19 cellular contexts compared by ENCODE assay signal in the genomic region with DNA sequence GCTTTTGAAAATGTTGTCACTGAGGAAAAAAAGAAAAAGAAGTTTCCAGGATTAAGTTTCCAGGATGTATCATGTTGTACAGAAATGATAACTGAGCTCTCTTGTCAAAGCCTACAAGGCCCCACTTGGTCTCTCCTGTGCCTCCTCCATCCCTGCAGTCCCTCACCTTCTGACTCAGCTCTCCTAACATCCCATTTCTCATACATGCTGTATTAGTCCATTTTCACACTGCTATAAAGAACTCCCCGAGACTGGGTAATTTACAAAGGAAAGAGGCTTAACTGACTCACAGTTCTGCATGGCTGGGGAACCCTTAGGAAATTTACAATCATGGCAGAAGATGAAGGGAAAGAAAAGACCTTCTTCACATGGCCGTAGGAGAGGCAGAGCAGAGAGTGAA.
"Had no signal": no experiment of that assay in that cellular context is flagged by ENCODE, and none has a peak within 500 bp of the region (broad histone marks: within the 10 kb centered on the region; RNA-seq: fewer than 3 reads in every experiment).

No MANE protein-coding gene starts in this region.

- H3K36me3 Mint-ChIP-seq: brain, natural killer cell had no signal

- DNase-seq: activated CD4-positive, alpha-beta memory T cell treated with anti-CD3 and anti-CD28 coated beads, Interleukin-2, amount 10 ng/mL, durations not matched to agents 7 days and 5 days; activated CD4-positive, alpha-beta T cell treated with anti-CD3 and anti-CD28 coated beads for 36 hours; activated gamma-delta T cell; activated T-cell treated with anti-CD3 and anti-CD28 coated beads, Interleukin-2, amount 50 U/mL, for 48 hours; amygdala; effector memory CD4-positive, alpha-beta T cell; foreskin melanocyte; head of caudate nucleus; left colon; natural killer cell; posterior cingulate gyrus; trophoblast cell had no signal

- H3K9me3 ChIP-seq: neutrophil, right atrium auricular region, suprapubic skin had no signal

- ATAC-seq: left colon, natural killer cell had no signal

- H3K27ac ChIP-seq: neutrophil, right atrium auricular region, suprapubic skin had no signal

- H3K27ac Mint-ChIP-seq: activated CD4-positive, alpha-beta memory T cell treated with anti-CD3 and anti-CD28 coated beads, Interleukin-2, amount 10 ng/mL, durations not matched to agents 7 days and 5 days; activated CD4-positive, alpha-beta T cell treated with anti-CD3 and anti-CD28 coated beads for 36 hours; activated naive CD8-positive, alpha-beta T cell; brain; natural killer cell; stimulated activated naive CD8-positive, alpha-beta T cell treated with anti-CD3 and anti-CD28 coated beads, Interleukin-15, Interleukin-2, amounts not matched to agents 100 ng/mL and 50 ng/mL, for 24 hours; T-helper 1 cell treated with Interleukin-12 subunit alpha and Interleukin-12 subunit beta and Interleukin-4 antibody, amounts not matched to agents 30 μg/mL and 1 μg/mL, for 36 hours had no signal

- H3K4me3 ChIP-seq: right atrium auricular region, suprapubic skin had no signal

- H3K36me3 ChIP-seq: neutrophil, suprapubic skin had no signal

- H3K4me3 Mint-ChIP-seq: activated CD4-positive, alpha-beta memory T cell treated with anti-CD3 and anti-CD28 coated beads, Interleukin-2, amount 10 ng/mL, durations not matched to agents 7 days and 5 days; activated CD4-positive, alpha-beta T cell treated with anti-CD3 and anti-CD28 coated beads for 36 hours; activated naive CD8-positive, alpha-beta T cell; brain; natural killer cell; stimulated activated naive CD8-positive, alpha-beta T cell treated with anti-CD3 and anti-CD28 coated beads, Interleukin-15, Interleukin-2, amounts not matched to agents 100 ng/mL and 50 ng/mL, for 24 hours; T-helper 1 cell treated with Interleukin-12 subunit alpha and Interleukin-12 subunit beta and Interleukin-4 antibody, amounts not matched to agents 30 μg/mL and 1 μg/mL, for 36 hours had no signal

- H3K9me3 Mint-ChIP-seq: activated CD4-positive, alpha-beta memory T cell treated with anti-CD3 and anti-CD28 coated beads, Interleukin-2, amount 10 ng/mL, durations not matched to agents 7 days and 5 days; natural killer cell; stimulated activated naive CD8-positive, alpha-beta T cell treated with anti-CD3 and anti-CD28 coated beads, Interleukin-15, Interleukin-2, amounts not matched to agents 100 ng/mL and 50 ng/mL, for 24 hours; T-helper 1 cell treated with Interleukin-12 subunit alpha and Interleukin-12 subunit beta and Interleukin-4 antibody, amounts not matched to agents 30 μg/mL and 1 μg/mL, for 36 hours had no signal

- H3K27me3 ChIP-seq: right atrium auricular region had no signal
